8 cellular contexts compared by ENCODE assay signal in the genomic region with DNA sequence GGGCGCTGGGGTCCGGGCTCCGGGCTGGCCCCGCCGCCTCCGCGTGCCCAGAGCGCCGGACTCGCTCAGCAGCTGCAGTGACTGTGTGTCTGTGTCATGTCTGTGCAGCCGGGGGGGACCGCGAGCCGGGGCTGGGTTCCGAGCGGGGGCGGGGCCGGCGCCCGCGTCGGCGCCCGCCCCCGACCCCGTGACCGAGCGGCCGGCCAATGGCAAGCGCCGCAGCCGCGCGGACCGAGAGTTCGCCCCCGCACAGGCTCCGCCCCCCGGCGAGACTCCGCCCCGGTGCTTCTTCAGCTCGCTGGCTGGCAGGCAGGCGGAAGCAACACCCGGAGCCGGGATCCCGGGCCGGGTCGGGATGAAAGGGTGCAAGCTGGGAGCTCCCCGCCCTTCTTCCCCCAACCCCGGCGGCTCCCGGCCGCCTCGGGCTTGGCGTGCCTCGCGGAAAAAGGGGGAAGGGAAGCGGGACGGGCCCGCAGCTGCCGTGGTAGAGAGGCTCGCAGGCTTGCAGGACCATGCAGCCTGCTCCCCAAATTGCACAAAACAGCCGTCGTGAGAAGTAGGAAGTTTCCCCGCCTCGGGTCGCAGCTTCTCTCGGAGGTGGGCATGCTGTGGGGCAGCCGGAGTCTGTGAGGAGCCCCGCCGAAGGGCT. TPM values are rescaled to one million over a fixed set of nuclear protein-coding genes. Genes with fewer than 3 reads are reported as not detected.
A peak's percentile ranks its signal among the peaks of the same experiment; 100 is the strongest.
DNase-seq lines count a peak whose midpoint lies in the region; ATAC-seq, FAIRE-seq and TF ChIP-seq lines count a peak whose summit lies in the region.

No MANE protein-coding gene starts in this region.

- FAIRE-seq in HepG2 (lab: Jason Lieb, UNC) = no peak

- POLR2A ChIA-PET in HepG2 (lab: Yijun Ruan, JAX) = interaction anchor here (0.5 to 1.8 kb wide), 4 partner anchors 13 to 381 kb away, joined by 3 to 9 read pairs (median 4); no protein-coding TSS in a partner anchor

- TF ChIP-seq CTCF in HepG2 (CRISPR knock-in tag; IDR thresholded peaks at IDR 0.05) = 0 out of 2 replicates have a peak, but pooled peaks have one; percentile 7

- TF ChIP-seq POLR2A in GM18951 (IDR thresholded peaks at IDR 0.05; ENCODE audit: extremely low read depth, insufficient read depth, insufficient read length) = peak; percentile 72
- TF ChIP-seq POLR2A in HepG2 (IDR thresholded peaks at IDR 0.05; ENCODE audit: insufficient read depth in 1 of 2, low read depth in 2 of 2, low read length in 2 of 2) = peak; percentile 49 to 87

- TF ChIP-seq EP300 in HepG2 (IDR thresholded peaks at IDR 0.05; ENCODE audit: low read depth in 2 of 2, low read length in 2 of 2) (no peak), HepG2 (CRISPR knock-in tag; IDR thresholded peaks at IDR 0.05; ENCODE audit: borderline replicate concordance) (no peak)

- peak; percentile 69 for ATAC-seq in HG03159 (IDR thresholded peaks at IDR 0.05; ENCODE audit: unreplicated experiment)
- peak; percentile 80 for ATAC-seq in HepG2

- peak overlapping the region; percentile 8 for H2AFZ ChIP-seq in HepG2 (ENCODE audit: low read length)

- in situ Hi-C loops in ACHN (cut with HindIII; ENCODE audit: low pct_ligation_motif_present, low pct_unique_long_range_greater_than_20kb, low sequenced_read_pairs) = no loop called here
- in situ Hi-C loops in GM18951 (cut with MboI; ENCODE audit: low sequenced_read_pairs, unreplicated experiment) = no loop called here
- in situ Hi-C loops in HepG2 (cut with HindIII; ENCODE audit: extremely low pct_ligation_motif_present, low pct_unique_long_range_greater_than_20kb) = loop anchor here (5.0 to 25.0 kb wide), 2 partner anchors 186 to 409 kb away; no protein-coding TSS in a partner anchor

- H3K4me1 ChIP-seq in HepG2 (ENCODE audit: insufficient read depth, low read length) = peaks cover 56% of the 10 kb centered on the region

- intact Hi-C loops in HepG2 (cut with micrococcal nuclease; ENCODE audit: unreplicated experiment) = no loop called here

- peaks cover 29% of the 10 kb centered on the region for H3K79me2 ChIP-seq in HepG2 (ENCODE audit: insufficient read depth, low read length)

- no peak overlapping the region for H3K27ac ChIP-seq in HepG2 (ENCODE audit: extremely low read length, insufficient read depth, low read length)

- peak; percentile 90 for DNase-seq in ACHN
- DNase-seq in NCI-H446 (lab: John Stamatoyannopoulos, UW) = peak; percentile 58 to 83
- DNase-seq in activated CD4-positive, alpha-beta T cell treated with anti-CD3 and anti-CD28 coated beads, Interleukin-2, amount 50 U/mL, for 48 hours = peak; percentile 91 to 93
- peak; percentile 93 for DNase-seq in dermis blood vessel endothelial cell
- peak; percentile 86 for DNase-seq in HepG2 (ENCODE audit: low spot score)
- peak; percentile 86 to 97 for DNase-seq in stimulated activated CD4-positive, alpha-beta T cell treated with anti-CD3 and anti-CD28 coated beads, Interleukin-2, amount 100 ng/mL, for 24 hours

- TF ChIP-seq RAD21 in HepG2 (CRISPR knock-in tag; IDR thresholded peaks at IDR 0.05) = peak; percentile 26; the same call in 1 of the 2 replicates

- peak overlapping the region; percentile 92 for H3K4me2 ChIP-seq in HepG2 (ENCODE audit: low read depth, low read length)

- peaks cover 3 to 23% of the 10 kb centered on the region in 2 experiments; a peak in 3 of 5 replicates for H3K27me3 ChIP-seq in HepG2 (ENCODE audit: control insufficient read depth in 1 of 2, insufficient read depth in 2 of 2, low read length in 2 of 2)

- H4K20me1 ChIP-seq in HepG2 (ENCODE audit: insufficient read depth, low read length) = no peaks in the 10 kb centered on the region

- peak overlapping the region; percentile 55 to 77 (median 70) for H3K4me3 ChIP-seq in HepG2 (replicated peaks in 1 of 3; ENCODE audit: insufficient read depth in 1 of 3, low read depth in 2 of 3, low read length in 3 of 3)

- H3K9me3 ChIP-seq in HepG2 (ENCODE audit: low read length) = no peaks in the 10 kb centered on the region

- no peaks in the 10 kb centered on the region for H3K36me3 ChIP-seq in HepG2 (replicated peaks in 1 of 2; ENCODE audit: control insufficient read depth in 1 of 2, insufficient read depth in 2 of 2, low read length in 2 of 2)

- 0% methylated on average over 1 of the region's 72 CpGs for WGBS in HepG2 (ENCODE audit: low lambda C conversion rate)

- peak overlapping the region; percentile 31 for H3K9ac ChIP-seq in HepG2 (ENCODE audit: insufficient read depth, low read depth, low read length)

- CTCF ChIA-PET in HepG2 (lab: Yijun Ruan, JAX; ENCODE audit: low intra/inter-chr PET ratio, low total read pairs) = no interaction called here

- no TSS peak for BruUV-seq in HepG2 (replicated peaks; lab: Mats Ljungman, UMichigan)

TF ChIP-seq in HepG2, 621 proteins besides CTCF, POLR2A, EP300 and RAD21 (continues in another document):
- TF ChIP-seq SIN3A (IDR thresholded peaks at IDR 0.05; ENCODE audit: borderline replicate concordance, low read depth, low read length) (peak; percentile 73; the same call in 1 of the 2 replicates), ZNF629 (CRISPR knock-in tag; conservative IDR thresholded peaks at IDR 0.05) (0 out of 2 replicates have a peak, but pooled peaks have one; percentile 24), CCDC6 (CRISPR knock-in tag; IDR thresholded peaks at IDR 0.05) (no peak), NFYB (CRISPR knock-in tag; IDR thresholded peaks at IDR 0.05) (peak; percentile 54; the same call in 1 of the 2 replicates), KDM2A (CRISPR knock-in tag; IDR thresholded peaks at IDR 0.05; ENCODE audit: borderline replicate concordance, low read depth) (peak; percentile 76), ZFP90 (CRISPR knock-in tag; IDR thresholded peaks at IDR 0.05; ENCODE audit: borderline replicate concordance) (no peak), ZBTB20 (CRISPR knock-in tag; IDR thresholded peaks at IDR 0.05; ENCODE audit: borderline replicate concordance, low read depth) (no peak), HDAC1 (CRISPR knock-in tag; IDR thresholded peaks at IDR 0.05) (peak; percentile 44; the same call in 1 of the 2 replicates)
- TF ChIP-seq, protein P1, sequence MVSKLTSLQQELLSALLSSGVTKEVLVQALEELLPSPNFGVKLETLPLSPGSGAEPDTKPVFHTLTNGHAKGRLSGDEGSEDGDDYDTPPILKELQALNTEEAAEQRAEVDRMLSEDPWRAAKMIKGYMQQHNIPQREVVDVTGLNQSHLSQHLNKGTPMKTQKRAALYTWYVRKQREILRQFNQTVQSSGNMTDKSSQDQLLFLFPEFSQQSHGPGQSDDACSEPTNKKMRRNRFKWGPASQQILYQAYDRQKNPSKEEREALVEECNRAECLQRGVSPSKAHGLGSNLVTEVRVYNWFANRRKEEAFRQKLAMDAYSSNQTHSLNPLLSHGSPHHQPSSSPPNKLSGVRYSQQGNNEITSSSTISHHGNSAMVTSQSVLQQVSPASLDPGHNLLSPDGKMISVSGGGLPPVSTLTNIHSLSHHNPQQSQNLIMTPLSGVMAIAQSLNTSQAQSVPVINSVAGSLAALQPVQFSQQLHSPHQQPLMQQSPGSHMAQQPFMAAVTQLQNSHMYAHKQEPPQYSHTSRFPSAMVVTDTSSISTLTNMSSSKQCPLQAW (CRISPR knock-in tag; IDR thresholded peaks at IDR 0.05) = peak; percentile 43
- TF ChIP-seq, protein P2, sequence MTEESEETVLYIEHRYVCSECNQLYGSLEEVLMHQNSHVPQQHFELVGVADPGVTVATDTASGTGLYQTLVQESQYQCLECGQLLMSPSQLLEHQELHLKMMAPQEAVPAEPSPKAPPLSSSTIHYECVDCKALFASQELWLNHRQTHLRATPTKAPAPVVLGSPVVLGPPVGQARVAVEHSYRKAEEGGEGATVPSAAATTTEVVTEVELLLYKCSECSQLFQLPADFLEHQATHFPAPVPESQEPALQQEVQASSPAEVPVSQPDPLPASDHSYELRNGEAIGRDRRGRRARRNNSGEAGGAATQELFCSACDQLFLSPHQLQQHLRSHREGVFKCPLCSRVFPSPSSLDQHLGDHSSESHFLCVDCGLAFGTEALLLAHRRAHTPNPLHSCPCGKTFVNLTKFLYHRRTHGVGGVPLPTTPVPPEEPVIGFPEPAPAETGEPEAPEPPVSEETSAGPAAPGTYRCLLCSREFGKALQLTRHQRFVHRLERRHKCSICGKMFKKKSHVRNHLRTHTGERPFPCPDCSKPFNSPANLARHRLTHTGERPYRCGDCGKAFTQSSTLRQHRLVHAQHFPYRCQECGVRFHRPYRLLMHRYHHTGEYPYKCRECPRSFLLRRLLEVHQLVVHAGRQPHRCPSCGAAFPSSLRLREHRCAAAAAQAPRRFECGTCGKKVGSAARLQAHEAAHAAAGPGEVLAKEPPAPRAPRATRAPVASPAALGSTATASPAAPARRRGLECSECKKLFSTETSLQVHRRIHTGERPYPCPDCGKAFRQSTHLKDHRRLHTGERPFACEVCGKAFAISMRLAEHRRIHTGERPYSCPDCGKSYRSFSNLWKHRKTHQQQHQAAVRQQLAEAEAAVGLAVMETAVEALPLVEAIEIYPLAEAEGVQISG (CRISPR knock-in tag; IDR thresholded peaks at IDR 0.05) = peak; percentile 46

RNA-seq across cellular contexts. Expression of a gene that starts 0.8 kb away (rescaled TPM):
- 7.2 and 14.0 TPM in 2 replicates for total RNA-seq in dermis blood vessel endothelial cell
- 10.2 and 11.0 TPM in 2 replicates for total RNA-seq in HepG2 (2016; rRNA removed; fragmentation: Illumina TruSeq; extraction: Trizol)
- total RNA-seq in HepG2 (2016; cell fraction: cytosol; rRNA removed; fragmentation: Illumina TruSeq; extraction: Trizol; ENCODE audit: low read depth) = 2.6 and 4.8 TPM in 2 replicates
- 8.7 and 10.4 TPM in 2 replicates for total RNA-seq in HepG2 (2016; cell fraction: insoluble cytoplasmic fraction; rRNA removed; fragmentation: Illumina TruSeq; extraction: Trizol)
- 8.0 and 8.7 TPM in 2 replicates for total RNA-seq in HepG2 (2016; cell fraction: membrane; rRNA removed; fragmentation: Illumina TruSeq; extraction: Trizol)
- total RNA-seq in HepG2 (2016; cell fraction: nucleus; rRNA removed; fragmentation: Illumina TruSeq; extraction: Trizol) = 12.6 and 19.7 TPM in 2 replicates
- 8.4 and 9.7 TPM in 2 replicates for polyA plus RNA-seq in HepG2 (2011; rRNA removed)
- polyA plus RNA-seq in HepG2 (2011; cell fraction: cytosol; rRNA removed) = 7.6 and 7.8 TPM in 2 replicates
- 10.1 and 10.2 TPM in 2 replicates for polyA plus RNA-seq in HepG2 (2011; cell fraction: nucleus; rRNA removed)
- 6.8 and 7.7 TPM in 2 replicates for polyA plus RNA-seq in HepG2 (2012)
- 1.0 and 1.3 TPM in 2 replicates for polyA plus RNA-seq in HepG2 (2016; cell fraction: cytosol; fragmentation: Illumina TruSeq; extraction: Trizol; ENCODE audit: low read depth)
- polyA plus RNA-seq in HepG2 (2016; cell fraction: insoluble cytoplasmic fraction; fragmentation: Illumina TruSeq; extraction: Trizol; ENCODE audit: low read depth) = 7.4 and 8.7 TPM in 2 replicates
- 4.7 and 5.3 TPM in 2 replicates for polyA plus RNA-seq in HepG2 (2016; cell fraction: membrane; fragmentation: Illumina TruSeq; extraction: Trizol; ENCODE audit: low read depth)
- 9.1 and 9.5 TPM in 2 replicates for polyA plus RNA-seq in HepG2 (2016; cell fraction: nucleus; fragmentation: Illumina TruSeq; extraction: Trizol; ENCODE audit: insufficient read depth, low read depth)
- polyA minus RNA-seq in HepG2 (2011; rRNA and poly(A)+ RNA removed; ENCODE audit: low replicate concordance) = 0.09 and 45.3 TPM in 2 replicates
- polyA minus RNA-seq in HepG2 (2011; cell fraction: cytosol; rRNA and poly(A)+ RNA removed) = 10.6 and 17.4 TPM in 2 replicates
- 24.1 and 29.6 TPM in 2 replicates for polyA minus RNA-seq in HepG2 (2011; cell fraction: nucleus; rRNA and poly(A)+ RNA removed)
